Comparison of ENCODE assay signal across 8 cellular contexts in the genomic region with DNA sequence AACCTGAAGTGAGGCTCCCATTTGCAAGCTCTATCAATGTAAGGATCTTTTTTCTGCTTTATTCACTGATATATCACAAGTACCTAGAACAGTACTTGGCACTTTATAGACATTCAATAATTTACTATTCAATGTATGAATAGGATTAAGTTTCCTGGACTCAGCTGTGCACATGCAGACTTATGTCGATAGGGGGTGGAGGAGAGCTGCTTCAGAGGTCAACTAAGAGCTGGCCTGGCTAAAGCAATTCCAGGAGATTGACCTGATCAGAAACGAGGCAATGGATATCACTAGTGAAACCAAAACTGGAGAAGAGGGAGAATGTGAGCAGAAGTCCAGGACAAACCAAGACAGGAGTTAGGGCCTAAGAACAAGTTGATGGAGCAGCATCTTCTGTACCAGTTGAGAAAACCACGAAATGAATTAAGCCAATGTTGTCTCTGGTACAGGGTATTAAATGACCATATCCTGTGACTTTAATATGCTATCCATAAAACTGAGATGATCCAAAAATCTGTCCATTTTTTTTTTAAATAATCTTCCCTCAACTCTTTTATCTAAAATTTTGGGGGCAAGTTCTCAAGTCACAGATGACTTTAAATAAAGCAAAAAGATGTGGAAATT.
DNase-seq lines count a peak whose midpoint lies in the region; ATAC-seq and TF ChIP-seq lines count a peak whose summit lies in the region.

No MANE protein-coding gene starts in this region.

- no peaks in the 10 kb centered on the region for H3K4me1 ChIP-seq in right atrium auricular region

- H3K4me3 ChIP-seq in AG10803 (ENCODE audit: low read length) (no peak overlapping the region), LNCaP clone FGC (ENCODE audit: low read depth, low read length) (no peak overlapping the region), WI38 (ENCODE audit: low read depth, low read length) (no peak overlapping the region), right atrium auricular region (no peak overlapping the region)

- ATAC-seq in GM18867 (IDR thresholded peaks at IDR 0.05; ENCODE audit: unreplicated experiment) = peak; percentile 89
- ATAC-seq in GM21526 (IDR thresholded peaks at IDR 0.05; ENCODE audit: low FRiP score, unreplicated experiment) = no peak

- no peaks in the 10 kb centered on the region for H3K36me3 ChIP-seq in right atrium auricular region

- DNase-seq in AG10803 (ENCODE audit: low read depth) = peak; percentile 68
- peak; percentile 28 for DNase-seq in LNCaP clone FGC (ENCODE audit: low read depth)
- peak; percentile 59 for DNase-seq in right atrium auricular region (ENCODE audit: low spot score)
- DNase-seq in stimulated activated CD8-positive, alpha-beta memory T cell treated with anti-CD3 and anti-CD28 coated beads, Interleukin-4, amount 100 ng/mL, for 48 hours = peak; percentile 22
- DNase-seq in stimulated activated CD4-positive, alpha-beta T cell treated with anti-CD3 and anti-CD28 coated beads, Interleukin-12 subunit alpha, Interleukin-12 subunit beta, amount 100 ng/mL, for 4 hours = no peak

- H3K27me3 ChIP-seq in right atrium auricular region = no peaks in the 10 kb centered on the region

- peak; percentile 98 for TF ChIP-seq CTCF in AG10803 (conservative IDR thresholded peaks at IDR 0.05; ENCODE audit: low read length)
- peak; percentile 96 for TF ChIP-seq CTCF in LNCaP clone FGC (IDR thresholded peaks at IDR 0.05; ENCODE audit: control insufficient read depth, extremely low read depth, insufficient read depth)
- TF ChIP-seq CTCF in WI38 (IDR thresholded peaks at IDR 0.05; ENCODE audit: low read depth, low read length) = peak; percentile 60
- peak; percentile 50 to 85 for TF ChIP-seq CTCF in right atrium auricular region (IDR thresholded peaks at IDR 0.05)

- H3K9me3 ChIP-seq in right atrium auricular region = no peaks in the 10 kb centered on the region

- H3K27ac ChIP-seq in right atrium auricular region = no peak overlapping the region
